30 cellular contexts compared by ENCODE assay signal in genomic region chr22:35217541-35217940, GRCh38.
"Had no signal": no experiment of that assay in that cellular context is flagged by ENCODE, and none has a peak within 500 bp of the region (broad histone marks: within the 10 kb centered on the region; RNA-seq: fewer than 3 reads in every experiment).

No MANE protein-coding gene starts in this region.

- H3K4me3 Mint-ChIP-seq: activated B cell treated with CpG ODN at 0.5 μM for 24 hours; activated CD8-positive, alpha-beta T cell treated with anti-CD3 and anti-CD28 coated beads for 36 hours; activated naive CD4-positive, alpha-beta T cell treated with anti-CD3 and anti-CD28 coated beads for 36 hours; activated naive CD4-positive, alpha-beta T cell treated with anti-CD3 and anti-CD28 coated beads, Interleukin-2, amount 50 U/mL, for 24 hours; activated naive CD8-positive, alpha-beta T cell treated with anti-CD3 and anti-CD28 coated beads for 36 hours; activated naive CD8-positive, alpha-beta T cell treated with anti-CD3 and anti-CD28 coated beads, Interleukin-2, amount 50 U/mL, for 24 hours; activated T-helper 1 cell treated with anti-CD3 and anti-CD28 coated beads, Interleukin-12 subunit alpha, Interleukin-12 subunit beta, Interleukin-2, Interleukin-4 antibody, amounts not matched to agents 30 ng/mL and 10 ng/mL and 1 ng/mL, durations not matched to agents 14 hours and 24 hours and 36 hours had no signal

- H3K4me3 ChIP-seq: adrenal gland, body of pancreas, colonic mucosa, esophagus squamous epithelium, gastroesophageal sphincter, heart right ventricle had no signal

- H3K9me3 Mint-ChIP-seq: activated B cell treated with CpG ODN at 0.5 μM for 24 hours; activated CD8-positive, alpha-beta T cell treated with anti-CD3 and anti-CD28 coated beads for 36 hours; activated naive CD4-positive, alpha-beta T cell treated with anti-CD3 and anti-CD28 coated beads for 36 hours; activated naive CD4-positive, alpha-beta T cell treated with anti-CD3 and anti-CD28 coated beads, Interleukin-2, amount 50 U/mL, for 24 hours; activated naive CD8-positive, alpha-beta T cell treated with anti-CD3 and anti-CD28 coated beads for 36 hours; activated naive CD8-positive, alpha-beta T cell treated with anti-CD3 and anti-CD28 coated beads, Interleukin-2, amount 50 U/mL, for 24 hours; activated T-helper 1 cell treated with anti-CD3 and anti-CD28 coated beads, Interleukin-12 subunit alpha, Interleukin-12 subunit beta, Interleukin-2, Interleukin-4 antibody, amounts not matched to agents 30 ng/mL and 10 ng/mL and 1 ng/mL, durations not matched to agents 14 hours and 24 hours and 36 hours; activated T-helper 2 cell treated with anti-CD3 and anti-CD28 coated beads, Interferon-gamma antibody, Interleukin-2, Interleukin-4, amounts not matched to agents 10 μg/mL and 5 μg/mL and 100 μg/mL, durations not matched to agents 14 hours and 24 hours and 36 hours had no signal

- H3K36me3 Mint-ChIP-seq: activated naive CD4-positive, alpha-beta T cell treated with anti-CD3 and anti-CD28 coated beads, Interleukin-2, amount 50 U/mL, for 24 hours; activated naive CD8-positive, alpha-beta T cell treated with anti-CD3 and anti-CD28 coated beads for 36 hours had no signal

- H3K27ac Mint-ChIP-seq: activated B cell treated with CpG ODN at 0.5 μM for 24 hours; activated CD8-positive, alpha-beta T cell treated with anti-CD3 and anti-CD28 coated beads for 36 hours; activated naive CD4-positive, alpha-beta T cell treated with anti-CD3 and anti-CD28 coated beads for 36 hours; activated naive CD4-positive, alpha-beta T cell treated with anti-CD3 and anti-CD28 coated beads, Interleukin-2, amount 50 U/mL, for 24 hours; activated naive CD8-positive, alpha-beta T cell treated with anti-CD3 and anti-CD28 coated beads for 36 hours; activated naive CD8-positive, alpha-beta T cell treated with anti-CD3 and anti-CD28 coated beads, Interleukin-2, amount 50 U/mL, for 24 hours; activated T-helper 1 cell treated with anti-CD3 and anti-CD28 coated beads, Interleukin-12 subunit alpha, Interleukin-12 subunit beta, Interleukin-2, Interleukin-4 antibody, amounts not matched to agents 30 ng/mL and 10 ng/mL and 1 ng/mL, durations not matched to agents 14 hours and 24 hours and 36 hours; activated T-helper 2 cell treated with anti-CD3 and anti-CD28 coated beads, Interferon-gamma antibody, Interleukin-2, Interleukin-4, amounts not matched to agents 10 μg/mL and 5 μg/mL and 100 μg/mL, durations not matched to agents 14 hours and 24 hours and 36 hours had no signal

- H3K4me1 Mint-ChIP-seq: activated B cell treated with CpG ODN at 0.5 μM for 24 hours; activated naive CD4-positive, alpha-beta T cell treated with anti-CD3 and anti-CD28 coated beads, Interleukin-2, amount 50 U/mL, for 24 hours; activated naive CD8-positive, alpha-beta T cell treated with anti-CD3 and anti-CD28 coated beads for 36 hours; activated naive CD8-positive, alpha-beta T cell treated with anti-CD3 and anti-CD28 coated beads, Interleukin-2, amount 50 U/mL, for 24 hours had no signal

- H3K9me3 ChIP-seq: adrenal gland, body of pancreas, colonic mucosa, esophagus squamous epithelium had no signal

- H3K27me3 Mint-ChIP-seq: activated naive CD4-positive, alpha-beta T cell treated with anti-CD3 and anti-CD28 coated beads, Interleukin-2, amount 50 U/mL, for 24 hours had no signal

- H3K4me1 ChIP-seq: adrenal gland, body of pancreas, colonic mucosa, esophagus squamous epithelium, gastroesophageal sphincter, heart right ventricle had no signal

- ATAC-seq: activated CD4-positive, CD25-positive, alpha-beta regulatory T cell treated with anti-CD3 and anti-CD28 coated beads, Interleukin-2, amount 50 U/mL, for 24 hours; activated CD8-positive, alpha-beta T cell treated with anti-CD3 and anti-CD28 coated beads for 36 hours; activated naive CD8-positive, alpha-beta T cell treated with anti-CD3 and anti-CD28 coated beads, Interleukin-2, amount 50 U/mL, for 24 hours; body of pancreas; gastroesophageal sphincter; heart right ventricle had no signal

- H3K27ac ChIP-seq: adrenal gland, body of pancreas, colonic mucosa, epithelial cell of prostate, esophagus squamous epithelium, gastroesophageal sphincter, heart right ventricle, WERI-Rb-1 had no signal

- H3K27me3 ChIP-seq: adrenal gland, body of pancreas, colonic mucosa had no signal

- DNase-seq: activated B cell treated with CpG ODN at 0.5 μM for 24 hours; activated CD4-positive, alpha-beta T cell treated with anti-CD3 and anti-CD28 coated beads for 48 hours; activated CD4-positive, alpha-beta T cell treated with anti-CD3 and anti-CD28 coated beads, Interleukin-2, amount 50 U/mL, for 1 hour; activated CD4-positive, alpha-beta T cell treated with anti-CD3 and anti-CD28 coated beads, Interleukin-2, amount 50 U/mL, for 48 hours; activated CD8-positive, alpha-beta memory T cell treated with anti-CD3 and anti-CD28 coated beads for 24 hours; activated effector memory CD4-positive, alpha-beta T cell treated with anti-CD3 and anti-CD28 coated beads, Interleukin-2, amount 50 U/mL, for 16 hours; activated naive CD4-positive, alpha-beta T cell treated with anti-CD3 and anti-CD28 coated beads for 36 hours; activated naive CD8-positive, alpha-beta T cell treated with anti-CD3 and anti-CD28 coated beads for 36 hours; activated naive CD8-positive, alpha-beta T cell treated with anti-CD3 and anti-CD28 coated beads, Interleukin-2, amount 50 U/mL, for 24 hours; activated T-cell treated with anti-CD3 and anti-CD28 coated beads, Interleukin-2, amount 50 U/mL, for 48 hours; adrenal gland; amygdala; aorta; body of pancreas; central memory CD4-positive, alpha-beta T cell; cerebellar nuclear complex; colonic mucosa; effector CD8-positive, alpha-beta T cell; esophagus squamous epithelium; foreskin melanocyte; heart right ventricle; T-helper 2 cell; WERI-Rb-1 had no signal

- H3K36me3 ChIP-seq: adrenal gland, colonic mucosa, esophagus squamous epithelium, gastroesophageal sphincter, heart right ventricle had no signal
